In the genomic region with DNA sequence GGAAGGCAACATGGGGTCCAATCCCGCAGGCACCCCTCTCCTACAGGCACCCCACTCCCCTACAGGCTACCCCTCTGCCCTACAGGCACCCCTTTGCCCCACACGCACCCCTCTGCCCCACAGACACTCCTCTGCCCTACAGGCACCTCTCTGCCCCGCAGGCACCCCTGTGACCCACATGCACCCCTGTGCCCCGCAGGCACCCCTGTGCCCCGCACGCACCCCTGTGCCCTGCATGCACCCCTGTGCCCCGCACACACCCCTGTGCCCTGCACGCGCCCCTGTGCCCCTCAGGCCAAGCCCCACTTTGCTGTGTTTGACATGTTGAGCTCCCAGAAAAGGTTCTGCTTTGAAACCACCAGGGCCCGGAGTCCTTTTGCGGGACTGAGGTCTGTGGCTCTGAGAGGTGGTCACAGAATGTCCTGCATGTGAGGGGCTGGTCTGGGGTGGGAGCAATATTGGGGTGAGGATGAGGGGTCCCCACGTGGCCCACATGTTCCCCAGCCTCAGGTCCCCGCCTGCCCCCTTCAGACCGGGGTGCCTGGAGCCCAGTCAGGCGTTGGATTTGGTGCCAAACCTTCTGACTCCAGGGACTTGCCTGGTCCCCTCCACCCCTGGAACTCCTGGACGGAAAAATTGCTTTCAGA, we compare ENCODE assay signal across 19 cellular contexts. TPM values are rescaled to one million over a fixed set of nuclear protein-coding genes. Genes with fewer than 3 reads are reported as not detected.
DNase-seq lines count a peak whose midpoint lies in the region; FAIRE-seq and TF ChIP-seq lines count a peak whose summit lies in the region.
"Had no signal": no experiment of that assay in that cellular context is flagged by ENCODE, and none has a peak within 500 bp of the region (broad histone marks: within the 10 kb centered on the region; RNA-seq: fewer than 3 reads in every experiment).

No MANE protein-coding gene starts in this region.

- no peak overlapping the region for H4K8ac ChIP-seq in neuronal stem cell (ENCODE audit: low read depth, low read length)

- H3K27ac ChIP-seq in astrocyte (ENCODE audit: low read depth, low read length) (no peak overlapping the region), neuronal stem cell (replicated peaks; ENCODE audit: low read length) (no peak overlapping the region)
- H3K27ac ChIP-seq: BLaER1 had no signal

- peak; percentile 9 for DNase-seq in BE2C
- DNase-seq in H7, result peak; percentile 62
- no peak for DNase-seq in astrocyte (ENCODE audit: low read depth)
- no peak for DNase-seq in neuronal stem cell (ENCODE audit: low spot score)
- DNase-seq in GM10248 (ENCODE audit: extremely low spot score), result no peak
- DNase-seq in LoVo (ENCODE audit: low spot score), result no peak
- no peak for DNase-seq in AG08395 (ENCODE audit: low spot score)
- DNase-seq: ACHN, AML-193, DMS153, GDM1 had no signal

- H3K4ac ChIP-seq in neuronal stem cell (ENCODE audit: low read length), result no peak overlapping the region

- H2AK5ac ChIP-seq in neuronal stem cell (ENCODE audit: low read depth, low read length), result peak overlapping the region; percentile 70

- peaks cover 2% of the 10 kb centered on the region for H3K79me1 ChIP-seq in neuronal stem cell (ENCODE audit: low read depth, low read length)

- H3K9me3 Mint-ChIP-seq in astrocyte (ENCODE audit: unreplicated experiment), result no peaks in the 10 kb centered on the region
- H3K9me3 Mint-ChIP-seq: CD4-positive, alpha-beta memory T cell; GM23338 had no signal

- H3K79me2 ChIP-seq in astrocyte (ENCODE audit: insufficient read depth, low read length), result no peaks in the 10 kb centered on the region

- H3K23ac ChIP-seq in neuronal stem cell (ENCODE audit: low read depth, low read length, poor library complexity), result peak overlapping the region; percentile 97

- H3K4me2 ChIP-seq in astrocyte (ENCODE audit: low read length), result no peak overlapping the region
- H3K4me2 ChIP-seq in neuronal stem cell (ENCODE audit: insufficient read depth, low read length, poor library complexity, severe bottlenecking), result no peak overlapping the region
- H3K4me2 ChIP-seq: GM23338 had no signal

- H2AFZ ChIP-seq in astrocyte (ENCODE audit: low read depth, low read length) (no peak overlapping the region), neuronal stem cell (ENCODE audit: low read length) (no peak overlapping the region)
- H2AFZ ChIP-seq: GM23338 had no signal

- H3K4me1 ChIP-seq in BE2C (peaks cover 3% of the 10 kb centered on the region; the same call in 1 of the 2 replicates), astrocyte (ENCODE audit: insufficient read depth, low read length) (peaks cover 5% of the 10 kb centered on the region), neuronal stem cell (ENCODE audit: control insufficient read depth in 2 of 2, insufficient read depth in 1 of 2, low read depth in 1 of 2, low read length in 2 of 2) (peaks cover 8 to 10% of the 10 kb centered on the region in 2 donors)

- CTCF ChIA-PET in GM10248 (lab: Yijun Ruan, JAX), result no interaction called here

- H3K27me3 ChIP-seq in BE2C, result peaks cover 17% of the 10 kb centered on the region
- no peaks in the 10 kb centered on the region for H3K27me3 ChIP-seq in H7 (ENCODE audit: control insufficient read depth, insufficient read depth, low read length)
- H3K27me3 ChIP-seq in astrocyte (ENCODE audit: insufficient read depth, low read length), result no peaks in the 10 kb centered on the region
- peaks cover 0 to 25% (median 0%) of the 10 kb centered on the region in 3 experiments for H3K27me3 ChIP-seq in neuronal stem cell (ENCODE audit: control insufficient read depth in 3 of 3, insufficient read depth in 3 of 3, low read depth in 1 of 3, low read length in 3 of 3)
- H3K27me3 ChIP-seq: BLaER1 had no signal

- H3K4me3 ChIP-seq in BE2C (ENCODE audit: low read depth, low read length), result no peak overlapping the region
- H3K4me3 ChIP-seq in H7 (ENCODE audit: insufficient read depth, low read depth, low read length), result no peak overlapping the region
- H3K4me3 ChIP-seq in astrocyte (ENCODE audit: insufficient read depth, low read depth, low read length), result no peak overlapping the region
- no peak overlapping the region for H3K4me3 ChIP-seq in neuronal stem cell (ENCODE audit: low read length in 2 of 2)
- H3K4me3 ChIP-seq: BLaER1, GM23338 had no signal

- no CpG with 5 or more reads among the region's 16 CpGs for WGBS in neuronal stem cell (ENCODE audit: extremely low coverage in 2 of 2, insufficient read length in 2 of 2, insufficient replicate concordance in 1 of 2), 2 donors

- H3K36me3 ChIP-seq in BE2C, result peaks cover 5% of the 10 kb centered on the region
- peaks cover 2% of the 10 kb centered on the region for H3K36me3 ChIP-seq in H7 (replicated peaks; ENCODE audit: control insufficient read depth, insufficient read depth, low read length)
- H3K36me3 ChIP-seq in astrocyte (ENCODE audit: insufficient read depth, low read length), result peaks cover 5% of the 10 kb centered on the region
- peaks cover 5 to 21% of the 10 kb centered on the region in 2 donors for H3K36me3 ChIP-seq in neuronal stem cell (replicated peaks in 1 of 2; ENCODE audit: control insufficient read depth in 2 of 2, insufficient read depth in 2 of 2, low read length in 2 of 2)
- H3K36me3 ChIP-seq: BLaER1 had no signal

- peak overlapping the region; percentile 57 for H3K18ac ChIP-seq in neuronal stem cell (ENCODE audit: low read length)

- no peak overlapping the region for H2BK15ac ChIP-seq in neuronal stem cell (ENCODE audit: low read length)

- no peak overlapping the region for H4K91ac ChIP-seq in neuronal stem cell (ENCODE audit: low read depth, low read length, poor library complexity)

- no peak overlapping the region for H2BK12ac ChIP-seq in neuronal stem cell (ENCODE audit: low read length)

- H3K4me3 Mint-ChIP-seq in astrocyte (ENCODE audit: unreplicated experiment), result no peak overlapping the region
- H3K4me3 Mint-ChIP-seq: CD14-positive monocyte; CD4-positive, alpha-beta memory T cell; GM23338 had no signal

- H3K9ac ChIP-seq in astrocyte (ENCODE audit: low read length), result no peak overlapping the region
- no peak overlapping the region for H3K9ac ChIP-seq in neuronal stem cell (ENCODE audit: low read depth, low read length, poor library complexity)
- H3K9ac ChIP-seq: BLaER1 had no signal

- no peak overlapping the region for H3K14ac ChIP-seq in neuronal stem cell (ENCODE audit: low read length)

- no peaks in the 10 kb centered on the region for H3K4me1 Mint-ChIP-seq in astrocyte (ENCODE audit: low read depth, unreplicated experiment)
- H3K4me1 Mint-ChIP-seq: CD4-positive, alpha-beta memory T cell; GM23338 had no signal

- peaks cover 4% of the 10 kb centered on the region for H3K36me3 Mint-ChIP-seq in astrocyte (ENCODE audit: low read depth, unreplicated experiment)
- H3K36me3 Mint-ChIP-seq: CD4-positive, alpha-beta memory T cell had no signal

- H3K9me3 ChIP-seq in BE2C (no peaks in the 10 kb centered on the region), astrocyte (ENCODE audit: insufficient read depth, low read depth, low read length) (no peaks in the 10 kb centered on the region), neuronal stem cell (replicated peaks in 1 of 2; ENCODE audit: control insufficient read depth in 2 of 2, insufficient read depth in 1 of 2, low read depth in 1 of 2, low read length in 2 of 2) (no peaks in the 10 kb centered on the region)
- H3K9me3 ChIP-seq: BLaER1 had no signal

- H2BK120ac ChIP-seq in neuronal stem cell (ENCODE audit: low read depth, low read length), result no peak overlapping the region

- FAIRE-seq in astrocyte (lab: Jason Lieb, UNC), result no peak
- FAIRE-seq: A204.1, H54 had no signal

- no peak overlapping the region for H2BK5ac ChIP-seq in neuronal stem cell (ENCODE audit: low read length)

- peak overlapping the region; percentile 41 for H3K27ac Mint-ChIP-seq in astrocyte (ENCODE audit: unreplicated experiment)
- H3K27ac Mint-ChIP-seq: CD14-positive monocyte; CD4-positive, alpha-beta memory T cell; GM23338 had no signal

- H4K20me1 ChIP-seq in astrocyte (ENCODE audit: insufficient read depth, low read length), result peaks cover 47% of the 10 kb centered on the region

- H3K27me3 Mint-ChIP-seq in astrocyte (ENCODE audit: low read depth, unreplicated experiment), result no peaks in the 10 kb centered on the region
- H3K27me3 Mint-ChIP-seq: CD4-positive, alpha-beta memory T cell had no signal

- TF ChIP-seq CTCF in BE2C (IDR thresholded peaks at IDR 0.05; ENCODE audit: low read depth, low read length) (no peak), astrocyte (IDR thresholded peaks at IDR 0.05; ENCODE audit: insufficient read depth, low read depth, low read length) (no peak), GM10248 (IDR thresholded peaks at IDR 0.05; ENCODE audit: control extremely low read depth, extremely low read depth, low read depth, missing control alignments) (no peak)

- POLR2A ChIA-PET in GM10248 (lab: Yijun Ruan, JAX), result no interaction called here

RNA-seq across cellular contexts. Expression of a gene that starts 0.6 kb away (rescaled TPM):
- not detected for polyA plus RNA-seq in BE2C (2012; ENCODE audit: insufficient read depth, insufficient read length, low read depth)
- not detected in 2 replicates for total RNA-seq in H7 (2014; rRNA removed; shearing (Covaris generic))
- total RNA-seq in astrocyte, result not detected in 2 replicates
- not detected for polyA plus RNA-seq in neuronal stem cell (2013, experiment 1 of 2)
- polyA plus RNA-seq in neuronal stem cell (2013, experiment 2 of 2), result not detected
- total RNA-seq: CD4-positive, alpha-beta memory T cell; Daoy; GM23338; HT-29 had no signal
- polyA plus RNA-seq: CD4-positive, alpha-beta memory T cell; GM23338 had no signal

RNA-seq across cellular contexts. Expression of a gene that starts 41.8 kb away (rescaled TPM):
- not detected for polyA plus RNA-seq in BE2C (2012; ENCODE audit: insufficient read depth, insufficient read length, low read depth)
- 6.1 and 6.2 TPM in 2 replicates for total RNA-seq in H7 (2014; rRNA removed; shearing (Covaris generic))
- 0.66 and 1.6 TPM in 2 replicates for total RNA-seq in astrocyte
- 0.82 TPM for polyA plus RNA-seq in neuronal stem cell (2013, experiment 1 of 2)
- 0.89 TPM for polyA plus RNA-seq in neuronal stem cell (2013, experiment 2 of 2)
- total RNA-seq: CD4-positive, alpha-beta memory T cell had no signal
- polyA plus RNA-seq: CD14-positive monocyte; CD4-positive, alpha-beta memory T cell had no signal

Comparison
In these comparisons a context has a peak if more than half of its experiments do, and no peak if none do; other contexts are left out.
1. DNase-seq: peak in BE2C (single experiment) and H7 (single experiment); none in astrocyte (single experiment), neuronal stem cell (single experiment), GM10248 (single experiment), LoVo (single experiment) and AG08395 (single experiment).